ENCODE assay signal across 14 cellular contexts in the genomic region with DNA sequence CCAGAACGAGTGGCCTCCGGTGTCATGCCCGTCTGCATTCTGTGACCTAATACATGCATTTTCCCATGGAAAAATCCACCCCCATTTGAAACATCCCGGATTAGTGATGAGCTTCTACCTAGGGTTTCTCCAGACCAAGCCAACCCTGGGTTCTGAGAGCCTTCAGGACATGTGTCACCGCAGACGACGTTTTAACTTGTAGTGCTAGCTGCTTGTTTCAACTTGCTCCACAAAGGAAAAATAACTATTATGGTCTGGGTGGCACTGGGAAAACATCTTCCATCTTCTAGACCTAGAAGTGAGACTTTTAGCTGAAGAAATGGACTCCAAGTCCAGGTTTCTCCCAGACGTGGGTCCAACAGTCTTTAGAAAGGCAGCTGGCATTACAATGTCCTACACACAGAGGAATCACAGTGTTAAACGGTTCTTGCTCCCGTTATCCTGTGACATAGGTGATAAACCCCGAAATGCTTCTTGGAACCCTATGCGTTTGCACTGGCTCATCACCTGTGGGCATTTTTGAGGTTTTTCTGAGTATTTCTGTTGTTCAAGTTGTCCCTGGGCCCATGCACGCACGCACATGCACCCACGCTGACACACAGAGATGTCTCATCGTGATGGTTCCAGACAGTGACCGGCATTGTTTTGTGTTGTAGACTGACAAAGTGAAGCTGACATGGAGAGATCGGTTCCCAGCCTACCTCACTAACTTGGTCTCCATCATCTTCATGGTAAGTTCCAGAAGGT. TPM values are rescaled to one million over a fixed set of nuclear protein-coding genes. Genes with fewer than 3 reads are reported as not detected.
A peak's percentile ranks its signal among the peaks of the same experiment; 100 is the strongest.
DNase-seq lines count a peak whose midpoint lies in the region; ATAC-seq and TF ChIP-seq lines count a peak whose summit lies in the region.
"Had no signal": no experiment of that assay in that cellular context is flagged by ENCODE, and none has a peak within 500 bp of the region (broad histone marks: within the 10 kb centered on the region; RNA-seq: fewer than 3 reads in every experiment).

No MANE protein-coding gene starts in this region.

- H3K27ac Mint-ChIP-seq in naive thymus-derived CD4-positive, alpha-beta T cell, result no peak overlapping the region
- H3K27ac Mint-ChIP-seq: CD4-positive, alpha-beta memory T cell; IgD-negative memory B cell had no signal

- H3K36me3 ChIP-seq in BLaER1 treated with 17β-estradiol and CSF1 and Interleukin-3, amounts not matched to agents 10 nM and 100 nM, result no peaks in the 10 kb centered on the region
- no peaks in the 10 kb centered on the region for H3K36me3 ChIP-seq in prostate gland
- H3K36me3 ChIP-seq in naive thymus-derived CD4-positive, alpha-beta T cell (ENCODE audit: control insufficient read depth in 2 of 3, insufficient read depth in 3 of 3, low read length in 3 of 3), result no peaks in the 10 kb centered on the region

- no peak for DNase-seq in RWPE1 (ENCODE audit: low spot score)
- peak; percentile 45 for DNase-seq in epithelial cell of prostate (ENCODE audit: low read depth, low spot score)
- DNase-seq in prostate gland (ENCODE audit: low spot score), result peak; percentile 46
- no peak for DNase-seq in naive thymus-derived CD4-positive, alpha-beta T cell
- no peak for DNase-seq in head of caudate nucleus
- DNase-seq in stimulated activated naive CD4-positive, alpha-beta T cell (lab: John Stamatoyannopoulos, UW), result no peak
- DNase-seq in NCI-H526 (lab: John Stamatoyannopoulos, UW), result no peak
- DNase-seq: ACHN; CD4-positive, alpha-beta memory T cell; DMS79 had no signal

- CTCF ChIA-PET in RWPE1 (lab: Yijun Ruan, JAX), result interaction anchor here (0.7 kb wide), 1 partner anchor 15 kb away, joined by 3 read pairs; no protein-coding TSS in a partner anchor
- CTCF ChIA-PET in naive thymus-derived CD4-positive, alpha-beta T cell (lab: Charles Lee), result no interaction called here

- no peaks in the 10 kb centered on the region for H3K36me3 Mint-ChIP-seq in naive thymus-derived CD4-positive, alpha-beta T cell
- H3K36me3 Mint-ChIP-seq: CD4-positive, alpha-beta memory T cell; IgD-negative memory B cell had no signal

- POLR2A ChIA-PET in RWPE1 (lab: Yijun Ruan, JAX; ENCODE audit: low non-redundant PET), result no interaction called here
- POLR2A ChIA-PET in naive thymus-derived CD4-positive, alpha-beta T cell (lab: Charles Lee), result no interaction called here

- H3K27ac ChIP-seq in BLaER1 treated with 17β-estradiol and CSF1 and Interleukin-3, amounts not matched to agents 10 nM and 100 nM, result peak overlapping the region in 5 of 11 experiments; percentile 64 to 92 (median 74); a peak in 6 of 22 replicates
- H3K27ac ChIP-seq in RWPE1, result peak overlapping the region; percentile 57
- H3K27ac ChIP-seq in epithelial cell of prostate, result peak overlapping the region; percentile 56
- no peak overlapping the region for H3K27ac ChIP-seq in prostate gland
- H3K27ac ChIP-seq in naive thymus-derived CD4-positive, alpha-beta T cell (ENCODE audit: low read depth, low read length), result no peak overlapping the region
- H3K27ac ChIP-seq: C4-2B had no signal

- no peak for ATAC-seq in naive thymus-derived CD4-positive, alpha-beta T cell
- ATAC-seq: HCT116 had no signal

- H3K4me3 Mint-ChIP-seq in naive thymus-derived CD4-positive, alpha-beta T cell, result no peak overlapping the region
- H3K4me3 Mint-ChIP-seq: CD4-positive, alpha-beta memory T cell; IgD-negative memory B cell had no signal

- TF ChIP-seq POLR2A in prostate gland (IDR thresholded peaks at IDR 0.05), result no peak

- TF ChIP-seq CTCF in RWPE1 (conservative IDR thresholded peaks at IDR 0.05; ENCODE audit: low read depth), result no peak
- TF ChIP-seq CTCF in prostate gland (IDR thresholded peaks at IDR 0.05), result no peak

- intact Hi-C loops in prostate gland (cut with DNase I), result no loop called here
- intact Hi-C loops in naive thymus-derived CD4-positive, alpha-beta T cell (cut with micrococcal nuclease), result no loop called here
- intact Hi-C loops in head of caudate nucleus (cut with DNase I), result no loop called here

- WGBS in prostate gland, result 63% methylated on average over 18 of the region's 18 CpGs

- peaks cover 0 to 18% (median 0%) of the 10 kb centered on the region in 11 experiments; a peak in 4 of 22 replicates for H3K27me3 ChIP-seq in BLaER1 treated with 17β-estradiol and CSF1 and Interleukin-3, amounts not matched to agents 10 nM and 100 nM
- H3K27me3 ChIP-seq in prostate gland (replicated peaks; ENCODE audit: insufficient read depth), result no peaks in the 10 kb centered on the region
- H3K27me3 ChIP-seq in naive thymus-derived CD4-positive, alpha-beta T cell (ENCODE audit: control insufficient read depth in 2 of 2, insufficient read depth in 2 of 2, low read length in 2 of 2), result no peaks in the 10 kb centered on the region

- peaks cover 0 to 6% (median 0%) of the 10 kb centered on the region in 5 donors for H3K27me3 Mint-ChIP-seq in naive thymus-derived CD4-positive, alpha-beta T cell

- no peak overlapping the region for H3K4me3 ChIP-seq in BLaER1 treated with 17β-estradiol and CSF1 and Interleukin-3, amounts not matched to agents 10 nM and 100 nM
- H3K4me3 ChIP-seq in prostate gland, result no peak overlapping the region
- H3K4me3 ChIP-seq in naive thymus-derived CD4-positive, alpha-beta T cell (ENCODE audit: low read length), result no peak overlapping the region

- peaks cover 50 to 90% (median 87%) of the 10 kb centered on the region in 10 experiments for H3K4me1 ChIP-seq in BLaER1 treated with 17β-estradiol and CSF1 and Interleukin-3, amounts not matched to agents 10 nM and 100 nM
- H3K4me1 ChIP-seq in prostate gland (replicated peaks), result no peaks in the 10 kb centered on the region
- H3K4me1 ChIP-seq in naive thymus-derived CD4-positive, alpha-beta T cell (ENCODE audit: control insufficient read depth in 2 of 2, insufficient read depth in 2 of 2, low read length in 2 of 2), result no peaks in the 10 kb centered on the region

- H3K4me1 Mint-ChIP-seq in naive thymus-derived CD4-positive, alpha-beta T cell, result no peaks in the 10 kb centered on the region
- H3K4me1 Mint-ChIP-seq: CD4-positive, alpha-beta memory T cell; IgD-negative memory B cell had no signal

- peaks cover 0 to 12% (median 8%) of the 10 kb centered on the region in 11 experiments; a peak in 7 of 22 replicates for H3K9me3 ChIP-seq in BLaER1 treated with 17β-estradiol and CSF1 and Interleukin-3, amounts not matched to agents 10 nM and 100 nM (replicated peaks in 1 of 11)
- no peaks in the 10 kb centered on the region for H3K9me3 ChIP-seq in prostate gland
- no peaks in the 10 kb centered on the region for H3K9me3 ChIP-seq in naive thymus-derived CD4-positive, alpha-beta T cell (ENCODE audit: control insufficient read depth in 2 of 3, low read length in 3 of 3)

- peak overlapping the region in 4 of 11 experiments; percentile 32 to 71 (median 65); a peak in 3 of 22 replicates for H3K9ac ChIP-seq in BLaER1 treated with 17β-estradiol and CSF1 and Interleukin-3, amounts not matched to agents 10 nM and 100 nM

- H3K9me3 Mint-ChIP-seq in naive thymus-derived CD4-positive, alpha-beta T cell, result peaks cover 0 to 2% (median 0%) of the 10 kb centered on the region in 11 donors
- H3K9me3 Mint-ChIP-seq: CD4-positive, alpha-beta memory T cell had no signal

- H4K20me1 ChIP-seq in BLaER1 treated with 17β-estradiol and CSF1 and Interleukin-3, amounts not matched to agents 10 nM and 100 nM, result no peaks in the 10 kb centered on the region

- H3K4me2 ChIP-seq in BLaER1 treated with 17β-estradiol and CSF1 and Interleukin-3, amounts not matched to agents 10 nM and 100 nM, result peak overlapping the region; percentile 75 to 95 (median 88)

RNA-seq across cellular contexts. Expression of a gene that starts 46.6 kb away (rescaled TPM):
- 10 to 100 TPM; 16.0 to 18.4 TPM for total RNA-seq in prostate gland
- 10 to 100 TPM in 3 of 5 experiments, 1 to 10 TPM in 2; 9.6 to 40.9 (median 38.4) TPM for total RNA-seq in naive thymus-derived CD4-positive, alpha-beta T cell
- 10 to 100 TPM; 11.4 to 27.2 TPM for polyA plus RNA-seq in naive thymus-derived CD4-positive, alpha-beta T cell

Comparison
In these comparisons a context has a peak if more than half of its experiments do, and no peak if none do; other contexts are left out.
1. H3K27ac ChIP-seq: peak in RWPE1 (single experiment) and epithelial cell of prostate (single experiment); none in prostate gland (0 of 2) and naive thymus-derived CD4-positive, alpha-beta T cell (single experiment).
2. DNase-seq: peak in epithelial cell of prostate (single experiment) and prostate gland (single experiment); none in RWPE1 (single experiment), naive thymus-derived CD4-positive, alpha-beta T cell (0 of 9), head of caudate nucleus (0 of 42), stimulated activated naive CD4-positive, alpha-beta T cell (0 of 6) and NCI-H526 (0 of 2).